In genomic region chr11:10441652-10442503, GRCh38 we compare ENCODE assay signal across 8 cellular contexts.
DNase-seq lines count a peak whose midpoint lies in the region; ATAC-seq and TF ChIP-seq lines count a peak whose summit lies in the region.

No MANE protein-coding gene starts in this region.

- CTCF ChIA-PET in HEK293T (lab: Yijun Ruan, JAX) = no interaction called here

- DNase-seq in KBM-7 (peak; percentile 63), glomerular visceral epithelial cell (ENCODE audit: extremely low spot score) (peak; percentile 13), midbrain (lab: John Stamatoyannopoulos, UW) (no peak), HEK293T (ENCODE audit: extremely low spot score) (no peak), dedifferentiated amniotic fluid mesenchymal stem cell (ENCODE audit: extremely low spot score) (no peak)
- no peak for DNase-seq in stimulated activated CD4-positive, alpha-beta T cell treated with anti-CD3 and anti-CD28 coated beads, Interleukin-4, amount 100 ng/mL, for 4 hours

- POLR2A ChIA-PET in HEK293T (lab: Yijun Ruan, JAX) = no interaction called here

- ATAC-seq in GM18858 (IDR thresholded peaks at IDR 0.05; ENCODE audit: unreplicated experiment) = peak; percentile 93
- ATAC-seq in GM21737 (IDR thresholded peaks at IDR 0.05; ENCODE audit: unreplicated experiment) = peak; percentile 94

- in situ Hi-C loops in KBM-7 (cut with MboI; ENCODE audit: low pct_unique_long_range_greater_than_20kb, low sequenced_read_pairs) = no loop called here

TF ChIP-seq in HEK293T, 16 proteins besides CTCF, POLR2A, EP300 and RAD21:
- TF ChIP-seq FOXA1 (IDR thresholded peaks at IDR 0.05) (no peak), SUZ12 (IDR thresholded peaks at IDR 0.05) (no peak), FOXM1 (IDR thresholded peaks at IDR 0.05; ENCODE audit: borderline replicate concordance) (no peak), NFRKB (IDR thresholded peaks at IDR 0.05) (no peak), PKNOX1 (IDR thresholded peaks at IDR 0.05) (no peak)

Comparison
In these comparisons a context has a peak if more than half of its experiments do, and no peak if none do; other contexts are left out.
1. DNase-seq: peak in KBM-7 (single experiment) and glomerular visceral epithelial cell (single experiment); none in midbrain (single experiment), stimulated activated CD4-positive, alpha-beta T cell treated with anti-CD3 and anti-CD28 coated beads, Interleukin-4, amount 100 ng/mL, for 4 hours (0 of 2), HEK293T (single experiment) and dedifferentiated amniotic fluid mesenchymal stem cell (single experiment).